35 cellular contexts compared by ENCODE assay signal in the genomic region with DNA sequence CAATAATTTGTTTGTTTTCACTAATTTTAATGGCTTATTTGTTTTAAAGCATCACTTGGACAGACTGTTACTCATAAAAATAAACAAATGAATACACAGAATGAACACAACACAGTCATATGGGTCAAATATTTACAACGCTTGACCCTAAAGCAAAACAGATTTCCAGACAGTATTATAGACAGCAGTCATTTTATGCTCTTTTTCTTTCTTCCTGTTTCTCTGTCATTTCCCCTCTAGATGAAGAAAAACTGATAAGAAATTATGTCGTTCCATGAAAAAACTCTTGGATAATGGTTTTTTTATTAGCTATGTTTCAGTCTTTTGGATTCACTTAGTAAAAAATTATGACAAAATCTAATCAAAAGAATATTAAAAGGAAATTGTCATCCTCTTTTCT.
"Had no signal": no experiment of that assay in that cellular context is flagged by ENCODE, and none has a peak within 500 bp of the region (broad histone marks: within the 10 kb centered on the region; RNA-seq: fewer than 3 reads in every experiment).

No MANE protein-coding gene starts in this region.

- H3K4me3 ChIP-seq: MG63 had no signal

- H3K36me3 ChIP-seq: MG63 had no signal

- DNase-seq: Karpas-422, Kasumi-1, KBM-7, KG1, MG63, MM.1S, MV-4-11, NCI-H1048, NCI-H1092, NCI-H1092 treated with DMSO at 0.1 percent for 48 hours, NCI-H1105, NCI-H1105 treated with DMSO at 0.1 percent for 48 hours, NCI-H1417, NCI-H1417 treated with DMSO at 0.1 percent for 48 hours, NCI-H1436, NCI-H1436 treated with DMSO at 0.1 percent for 48 hours, NCI-H146, NCI-H1694, NCI-H1694 treated with DMSO at 0.1 percent for 48 hours, NCI-H187, NCI-H187 treated with DMSO at 0.1 percent for 48 hours, NCI-H1930, NCI-H2029, NCI-H2029 treated with DMSO at 0.1 percent for 48 hours, NCI-H2081, NCI-H2081 treated with DMSO at 0.1 percent for 48 hours, NCI-H2107, NCI-H2171, NCI-H2171 treated with DMSO at 0.1 percent for 48 hours, NCI-H2227 treated with DMSO at 0.1 percent for 48 hours, NCI-H226, NCI-H345, NCI-H446, NCI-H446 treated with DMSO at 0.1 percent for 48 hours had no signal

- H3K4me2 ChIP-seq: KMS-11 had no signal

- H3K9me3 ChIP-seq: MG63 had no signal

- H3K27ac ChIP-seq: KMS-11 had no signal

- H3K27me3 ChIP-seq: MG63 had no signal

- H3K9ac ChIP-seq: KMS-11 had no signal
